25 cellular contexts compared by ENCODE assay signal in the genomic region with DNA sequence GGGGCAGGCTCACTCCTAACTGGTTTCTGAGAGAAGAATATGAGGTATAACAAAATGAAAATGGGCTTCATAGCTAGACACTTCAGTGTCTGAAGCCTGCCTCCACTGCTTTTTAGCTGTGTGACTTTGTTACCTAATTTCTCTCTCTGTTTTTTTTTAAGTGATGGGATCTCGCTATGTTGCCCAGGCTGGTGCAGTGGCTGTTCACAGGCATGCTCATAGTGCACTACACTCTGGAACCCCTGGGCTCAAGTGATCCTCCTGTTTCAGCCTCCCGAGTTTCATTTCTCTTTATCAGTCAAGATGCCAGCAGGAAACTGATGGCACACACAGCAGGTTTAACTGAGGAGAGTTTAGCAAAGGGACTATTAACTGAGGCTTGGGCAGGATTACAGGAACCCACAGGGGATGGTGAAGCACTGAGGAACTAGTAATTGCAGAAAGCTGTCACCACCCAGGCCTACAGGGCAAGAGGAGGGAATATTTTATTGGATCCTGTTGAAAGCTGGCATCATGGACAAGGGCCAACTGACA.
"Had no signal": no experiment of that assay in that cellular context is flagged by ENCODE, and none has a peak within 500 bp of the region (broad histone marks: within the 10 kb centered on the region; RNA-seq: fewer than 3 reads in every experiment).

No MANE protein-coding gene starts in this region.

- H3K4me1 Mint-ChIP-seq: natural killer cell; stimulated activated effector memory CD8-positive, alpha-beta T cell treated with anti-CD3 and anti-CD28 coated beads, Interleukin-12 subunit alpha, Interleukin-12 subunit beta, amount 100 ng/mL, for 72 hours had no signal

- DNase-seq: islet precursor cell; left ventricle myocardium inferior; naive B cell; natural killer cell; nephron progenitor cell; occipital lobe; stimulated activated CD4-positive, alpha-beta T cell treated with anti-CD3 and anti-CD28 coated beads, Interleukin-12 subunit alpha, Interleukin-12 subunit beta, amount 100 ng/mL, for 4 hours; stimulated activated CD4-positive, alpha-beta T cell treated with anti-CD3 and anti-CD28 coated beads, Interleukin-15, amount 100 ng/mL, for 24 hours; stimulated activated CD4-positive, alpha-beta T cell treated with anti-CD3 and anti-CD28 coated beads, Interleukin-2, amount 100 ng/mL, for 24 hours; stimulated activated CD4-positive, alpha-beta T cell treated with anti-CD3 and anti-CD28 coated beads, Interleukin-4, amount 100 ng/mL, for 24 hours; stimulated activated naive CD4-positive, alpha-beta T cell treated with Interleukin-2 at 50 U/mL for 16 hours; stimulated activated naive CD8-positive, alpha-beta T cell treated with anti-CD3 and anti-CD28 coated beads, Interleukin-15, amount 100 ng/mL, for 72 hours; substantia nigra; transverse colon; upper lobe of right lung had no signal

- H2AFZ ChIP-seq: hepatocyte, parathyroid adenoma had no signal

- H3K36me3 Mint-ChIP-seq: natural killer cell; neural progenitor cell; stimulated activated effector memory CD8-positive, alpha-beta T cell treated with anti-CD3 and anti-CD28 coated beads, Interleukin-12 subunit alpha, Interleukin-12 subunit beta, amount 100 ng/mL, for 72 hours had no signal

- H3K27ac ChIP-seq: hepatocyte, left ventricle myocardium inferior, neural progenitor cell, neutrophil, parathyroid adenoma, right atrium auricular region, skin epidermis, transverse colon, upper lobe of right lung had no signal

- H3K9me3 Mint-ChIP-seq: naive B cell; natural killer cell; stimulated activated effector memory CD8-positive, alpha-beta T cell treated with anti-CD3 and anti-CD28 coated beads, Interleukin-12 subunit alpha, Interleukin-12 subunit beta, amount 100 ng/mL, for 72 hours; stimulated activated naive CD8-positive, alpha-beta T cell treated with anti-CD3 and anti-CD28 coated beads, Interleukin-15, amount 100 ng/mL, for 72 hours had no signal

- H3K4me1 ChIP-seq: left ventricle myocardium inferior, parathyroid adenoma, right atrium auricular region, transverse colon, upper lobe of right lung had no signal

- H3K4me2 ChIP-seq: hepatocyte, neural progenitor cell had no signal

- H3K79me2 ChIP-seq: hepatocyte, parathyroid adenoma had no signal

- H3K9me3 ChIP-seq: left ventricle myocardium inferior, neutrophil, right atrium auricular region, transverse colon, upper lobe of right lung had no signal

- H3K4me3 Mint-ChIP-seq: mesothelial cell of epicardium; naive B cell; natural killer cell; nephron progenitor cell; neural progenitor cell; stimulated activated effector memory CD8-positive, alpha-beta T cell treated with anti-CD3 and anti-CD28 coated beads, Interleukin-12 subunit alpha, Interleukin-12 subunit beta, amount 100 ng/mL, for 72 hours; stimulated activated naive CD8-positive, alpha-beta T cell treated with anti-CD3 and anti-CD28 coated beads, Interleukin-15, amount 100 ng/mL, for 72 hours had no signal

- H3K36me3 ChIP-seq: left ventricle myocardium inferior, neural progenitor cell, neutrophil, right atrium auricular region, transverse colon, upper lobe of right lung had no signal

- H3K4me3 ChIP-seq: hepatocyte, left ventricle myocardium inferior, lung, neural progenitor cell, right atrium auricular region, skin epidermis, transverse colon, upper lobe of right lung had no signal

- H3K27me3 ChIP-seq: neural progenitor cell, right atrium auricular region had no signal

- H3K27ac Mint-ChIP-seq: mesothelial cell of epicardium; naive B cell; natural killer cell; nephron progenitor cell; neural progenitor cell; stimulated activated effector memory CD8-positive, alpha-beta T cell treated with anti-CD3 and anti-CD28 coated beads, Interleukin-12 subunit alpha, Interleukin-12 subunit beta, amount 100 ng/mL, for 72 hours; stimulated activated naive CD8-positive, alpha-beta T cell treated with anti-CD3 and anti-CD28 coated beads, Interleukin-15, amount 100 ng/mL, for 72 hours had no signal

- ATAC-seq: natural killer cell; sciatic nerve; stimulated activated effector memory CD8-positive, alpha-beta T cell treated with anti-CD3 and anti-CD28 coated beads, Interleukin-12 subunit alpha, Interleukin-12 subunit beta, amount 100 ng/mL, for 72 hours; stimulated activated naive CD8-positive, alpha-beta T cell treated with anti-CD3 and anti-CD28 coated beads, Interleukin-15, amount 100 ng/mL, for 72 hours; upper lobe of right lung had no signal
